Comparison of ENCODE assay signal across 8 cellular contexts in genomic region chr2:162344617-162344950, GRCh38. TPM values are rescaled to one million over a fixed set of nuclear protein-coding genes. Genes with fewer than 3 reads are reported as not detected.
DNase-seq lines count a peak whose midpoint lies in the region; ATAC-seq and TF ChIP-seq lines count a peak whose summit lies in the region.

No MANE protein-coding gene starts in this region.

- H3K27ac Mint-ChIP-seq in activated naive CD8-positive, alpha-beta T cell treated with anti-CD3 and anti-CD28 coated beads, Interleukin-2, amount 50 U/mL, for 24 hours, result peak overlapping the region; percentile 76

- H3K27me3 ChIP-seq in ACC112 (ENCODE audit: insufficient read depth, low read length) (no peaks in the 10 kb centered on the region), left lung (no peaks in the 10 kb centered on the region), thoracic aorta (replicated peaks; ENCODE audit: insufficient read depth) (no peaks in the 10 kb centered on the region)

- peaks cover 2% of the 10 kb centered on the region for H3K36me3 Mint-ChIP-seq in activated naive CD8-positive, alpha-beta T cell treated with anti-CD3 and anti-CD28 coated beads, Interleukin-2, amount 50 U/mL, for 24 hours (ENCODE audit: low read depth)

- H3K36me3 ChIP-seq in ACC112 (ENCODE audit: insufficient read depth, low read length) (peaks cover 3% of the 10 kb centered on the region; the same call in 1 of the 2 replicates), left lung (peaks cover 0 to 4% of the 10 kb centered on the region in 2 donors), thoracic aorta (no peaks in the 10 kb centered on the region)

- H3K4me1 Mint-ChIP-seq in activated naive CD8-positive, alpha-beta T cell treated with anti-CD3 and anti-CD28 coated beads, Interleukin-2, amount 50 U/mL, for 24 hours, result peaks cover 18% of the 10 kb centered on the region

- H3K9me3 ChIP-seq in left lung, result no peaks in the 10 kb centered on the region
- no peaks in the 10 kb centered on the region for H3K9me3 ChIP-seq in thoracic aorta

- TF ChIP-seq CTCF in HFF-Myc (IDR thresholded peaks at IDR 0.05; ENCODE audit: low read depth, low read length, missing control alignments) (no peak), left lung (IDR thresholded peaks at IDR 0.05) (no peak), thoracic aorta (IDR thresholded peaks at IDR 0.05) (no peak), GM10266 (IDR thresholded peaks at IDR 0.05; ENCODE audit: control insufficient read depth, insufficient read depth, low read depth, missing control alignments) (no peak)

- H3K27ac ChIP-seq in ACC112 (ENCODE audit: low read depth, low read length) (no peak overlapping the region), left lung (peak overlapping the region; percentile 85 to 97), thoracic aorta (peak overlapping the region in 1 of 2 donors; percentile 60)

- H3K79me2 ChIP-seq in ACC112 (ENCODE audit: control insufficient read depth, insufficient read depth, low read length, unreplicated experiment), result no peaks in the 10 kb centered on the region

- H2AFZ ChIP-seq in ACC112 (ENCODE audit: low read length, unreplicated experiment), result peak overlapping the region; percentile 79

- H3K4me3 Mint-ChIP-seq in activated naive CD8-positive, alpha-beta T cell treated with anti-CD3 and anti-CD28 coated beads, Interleukin-2, amount 50 U/mL, for 24 hours, result peak overlapping the region; percentile 87

- intact Hi-C loops in left lung (cut with DNase I), result no loop called here

- peaks cover 4% of the 10 kb centered on the region for H3K4me1 ChIP-seq in ACC112 (ENCODE audit: control insufficient read depth, insufficient read depth, low read length, unreplicated experiment)
- peaks cover 0 to 48% of the 10 kb centered on the region in 2 donors for H3K4me1 ChIP-seq in left lung
- H3K4me1 ChIP-seq in thoracic aorta (ENCODE audit: control insufficient read depth in 1 of 2, low read depth in 2 of 2), result peaks cover 3 to 12% of the 10 kb centered on the region in 2 donors

- no peaks in the 10 kb centered on the region for H3K27me3 Mint-ChIP-seq in activated naive CD8-positive, alpha-beta T cell treated with anti-CD3 and anti-CD28 coated beads, Interleukin-2, amount 50 U/mL, for 24 hours

- no peak for ATAC-seq in activated naive CD8-positive, alpha-beta T cell treated with anti-CD3 and anti-CD28 coated beads, Interleukin-2, amount 50 U/mL, for 24 hours
- ATAC-seq in left lung (no peak), thoracic aorta (ENCODE audit: insufficient number of reproducible peaks, low FRiP score, low read depth) (no peak), GM21576 (IDR thresholded peaks at IDR 0.05; ENCODE audit: unreplicated experiment) (no peak)

- no peaks in the 10 kb centered on the region for H3K9me3 Mint-ChIP-seq in activated naive CD8-positive, alpha-beta T cell treated with anti-CD3 and anti-CD28 coated beads, Interleukin-2, amount 50 U/mL, for 24 hours

- no peak for DNase-seq in HFF-Myc (ENCODE audit: extremely low read depth, low read depth)
- DNase-seq in activated naive CD8-positive, alpha-beta T cell treated with anti-CD3 and anti-CD28 coated beads, Interleukin-2, amount 50 U/mL, for 24 hours, result no peak
- peak in 1 of 2 donors; percentile 68 for DNase-seq in left lung
- DNase-seq in thoracic aorta (ENCODE audit: low spot score), result no peak
- DNase-seq in cerebellum (ENCODE audit: low spot score), result no peak
- DNase-seq in GM10266 (ENCODE audit: extremely low spot score), result no peak

- H3K4me3 ChIP-seq in ACC112 (ENCODE audit: low read depth, low read length), result peak overlapping the region; percentile 85
- peak overlapping the region; percentile 49 for H3K4me3 ChIP-seq in HFF-Myc (replicated peaks; ENCODE audit: low read depth, low read length)
- peak overlapping the region; percentile 72 to 80 for H3K4me3 ChIP-seq in left lung
- peak overlapping the region; percentile 87 for H3K4me3 ChIP-seq in thoracic aorta

RNA-seq across cellular contexts. Expression of gene GCA, which starts 0.7 kb away (rescaled TPM):
- total RNA-seq in left lung, result 10 to 100 TPM; 37.2 to 92.2 TPM
- total RNA-seq in thoracic aorta, result 10 to 100 TPM; 22.5 to 56.6 TPM
- total RNA-seq in cerebellum, result 18.9 TPM

RNA-seq across cellular contexts. Expression of gene IFIH1, which starts 26.1 kb away (rescaled TPM):
- total RNA-seq in left lung (10 to 100 TPM; 26.8 to 33.5 TPM), thoracic aorta (10 to 100 TPM; 16.6 to 19.2 TPM), cerebellum (2.3 TPM)
